Comparison of ENCODE assay signal across 27 cellular contexts in the genomic region with DNA sequence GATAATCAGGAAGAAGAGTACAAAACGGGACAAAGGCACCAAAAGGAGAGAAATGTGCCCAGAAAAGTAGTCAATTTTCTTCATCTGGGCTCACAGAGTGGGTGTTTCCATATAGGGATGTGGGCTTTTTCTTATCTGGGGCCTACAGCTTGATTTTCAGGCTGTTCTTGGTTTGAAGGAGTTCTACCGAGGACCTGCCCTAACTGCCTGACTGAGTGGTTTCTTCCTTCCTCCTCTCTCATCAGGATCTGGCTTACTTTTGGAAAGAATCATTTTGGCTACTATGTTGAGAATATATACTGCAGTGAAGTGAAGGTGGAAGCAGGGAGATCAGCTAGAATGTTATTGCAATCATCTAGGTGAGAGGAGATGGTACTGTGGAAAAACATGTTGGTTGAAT.
"Had no signal": no experiment of that assay in that cellular context is flagged by ENCODE, and none has a peak within 500 bp of the region (broad histone marks: within the 10 kb centered on the region; RNA-seq: fewer than 3 reads in every experiment).

No MANE protein-coding gene starts in this region.

- H3K4me1 ChIP-seq: esophagus squamous epithelium, gastrocnemius medialis, heart right ventricle, left lung, lower lobe of right lung had no signal

- H3K4me3 ChIP-seq: coronary artery, dorsolateral prefrontal cortex, esophagus squamous epithelium, gastrocnemius medialis, heart right ventricle, left lung, lower lobe of right lung, mucosa of descending colon had no signal

- H3K9me3 ChIP-seq: esophagus squamous epithelium, gastrocnemius medialis had no signal

- DNase-seq: dermis blood vessel endothelial cell; dorsolateral prefrontal cortex; effector CD8-positive, alpha-beta T cell; effector memory CD8-positive, alpha-beta T cell; erythroblast; esophagus squamous epithelium; foreskin fibroblast; foreskin melanocyte; gastrocnemius medialis; glutamatergic neuron; head of caudate nucleus; heart right ventricle; hippocampal formation; left cardiac atrium; left lung; left ventricle myocardium superior; lower lobe of right lung; mesenchymal stem cell; mucosa of descending colon; naive B cell had no signal

- FAIRE-seq: colon, endometrium, islet of Langerhans, keratinocyte had no signal

- H3K27me3 ChIP-seq: dorsolateral prefrontal cortex, esophagus squamous epithelium, gastrocnemius medialis, heart right ventricle, left lung had no signal

- ATAC-seq: effector memory CD8-positive, alpha-beta T cell; esophagus mucosa; gastrocnemius medialis; heart right ventricle; left cardiac atrium; left lung; left ventricle myocardium superior; lower lobe of right lung; mucosa of descending colon had no signal

- H3K27ac ChIP-seq: coronary artery, dorsolateral prefrontal cortex, epithelial cell of prostate, esophagus squamous epithelium, gastrocnemius medialis, heart right ventricle, left lung, lower lobe of right lung had no signal

- H3K36me3 ChIP-seq: esophagus squamous epithelium, gastrocnemius medialis, heart right ventricle, left lung, lower lobe of right lung had no signal
